Comparison of ENCODE assay signal across 8 cellular contexts in the genomic region with DNA sequence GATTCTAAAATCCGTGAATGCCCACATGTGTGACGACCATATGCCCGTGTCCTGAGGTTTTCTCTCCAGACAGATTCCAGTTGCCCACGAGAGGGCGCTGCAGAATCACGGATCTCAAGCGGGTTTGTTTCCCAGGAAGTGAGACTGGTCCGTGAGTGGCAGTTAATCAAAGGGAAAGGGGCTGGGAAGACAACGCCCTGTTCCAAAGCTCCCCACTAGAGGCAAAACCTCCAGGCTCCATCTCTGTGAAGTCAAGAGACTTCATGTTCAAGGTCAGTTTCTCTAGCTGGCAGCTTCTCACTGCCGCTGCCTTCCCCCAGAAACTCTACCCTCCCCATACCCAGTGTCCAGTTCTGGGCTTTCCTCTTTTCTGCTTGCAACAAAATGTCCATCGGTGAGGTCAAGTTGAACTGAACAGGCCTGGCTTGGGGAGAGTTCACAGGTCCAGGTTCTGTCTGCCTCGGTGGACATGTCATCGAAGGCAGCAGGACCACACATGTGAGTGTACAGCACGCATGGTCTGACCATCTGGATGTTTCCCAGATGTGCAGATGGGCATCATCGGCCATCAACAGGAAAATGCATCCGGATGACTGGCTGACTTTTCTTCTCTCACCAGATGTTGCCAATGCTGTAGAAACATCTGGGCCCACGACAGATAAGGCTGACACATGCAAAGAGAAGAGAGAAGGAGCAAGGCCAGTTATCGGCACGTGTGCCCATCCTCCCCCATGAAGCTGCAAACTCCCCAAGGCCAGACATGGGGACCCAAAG. TPM values are rescaled to one million over a fixed set of nuclear protein-coding genes. Genes with fewer than 3 reads are reported as not detected.
DNase-seq lines count a peak whose midpoint lies in the region; ATAC-seq and TF ChIP-seq lines count a peak whose summit lies in the region.

No MANE protein-coding gene starts in this region.

- H3K14ac ChIP-seq in mesenchymal stem cell (ENCODE audit: low read length in 2 of 2): no peak overlapping the region

- peaks cover 2 to 6% (median 5%) of the 10 kb centered on the region in 3 donors for H3K27me3 Mint-ChIP-seq in CD14-positive monocyte (ENCODE audit: low read depth in 3 of 3)
- H3K27me3 Mint-ChIP-seq in activated CD8-positive, alpha-beta T cell treated with anti-CD3 and anti-CD28 coated beads, Interleukin-2, amount 10 ng/mL, durations not matched to agents 7 days and 5 days (ENCODE audit: low read depth): peaks cover 2% of the 10 kb centered on the region

- peak overlapping the region; percentile 12 for H3K9ac ChIP-seq in mesenchymal stem cell (ENCODE audit: low read length)

- no peak overlapping the region for H3K4me2 ChIP-seq in mesenchymal stem cell (ENCODE audit: low read length, poor library complexity, severe bottlenecking)

- H4K91ac ChIP-seq in mesenchymal stem cell (ENCODE audit: low read length): peak overlapping the region; percentile 59

- no peaks in the 10 kb centered on the region for H3K36me3 ChIP-seq in mesenchymal stem cell (ENCODE audit: control insufficient read depth in 1 of 2, insufficient read depth in 2 of 2, low read depth in 1 of 2, low read length in 2 of 2)

- peak; percentile 88 for TF ChIP-seq CTCF in CD14-positive monocyte (IDR thresholded peaks at IDR 0.05)

- no peak overlapping the region for H2BK5ac ChIP-seq in mesenchymal stem cell (ENCODE audit: low read depth, low read length, poor library complexity, severe bottlenecking)

- H3K18ac ChIP-seq in mesenchymal stem cell (ENCODE audit: low read depth in 1 of 2, low read length in 2 of 2): no peak overlapping the region

- 50% methylated on average over 19 of the region's 19 CpGs for WGBS in mesenchymal stem cell

- H3K27me3 ChIP-seq in mesenchymal stem cell (ENCODE audit: control insufficient read depth in 1 of 2, insufficient read depth in 1 of 2, low read length in 2 of 2): peaks cover 27 to 28% of the 10 kb centered on the region in 2 experiments

- H3K4me1 ChIP-seq in mesenchymal stem cell (ENCODE audit: control insufficient read depth, insufficient read depth, low read depth, low read length): peaks cover 5% of the 10 kb centered on the region

- ATAC-seq in activated CD8-positive, alpha-beta T cell treated with anti-CD3 and anti-CD28 coated beads, Interleukin-2, amount 10 ng/mL, durations not matched to agents 7 days and 5 days: peak; percentile 53
- ATAC-seq in GM19397 (IDR thresholded peaks at IDR 0.05; ENCODE audit: unreplicated experiment): no peak

- peak overlapping the region in 1 of 2 experiments; percentile 15 for H3K4me3 ChIP-seq in mesenchymal stem cell (ENCODE audit: insufficient read depth in 1 of 2, low read depth in 1 of 2, low read length in 2 of 2)

- DNase-seq in CD14-positive monocyte (ENCODE audit: low spot score) (peak; percentile 66), HS-5 (ENCODE audit: low read depth) (peak; percentile 58), NOMO-1 treated with DMSO at 0.1 percent for 48 hours (lab: John Stamatoyannopoulos, UW; ENCODE audit: unreplicated experiment) (peak; percentile 63), mesenchymal stem cell (peak; percentile 87)
- peak; percentile 82 for DNase-seq in activated CD8-positive, alpha-beta T cell treated with anti-CD3 and anti-CD28 coated beads, Interleukin-2, amount 10 ng/mL, durations not matched to agents 7 days and 5 days
- peak; percentile 62 for DNase-seq in effector CD8-positive, alpha-beta T cell (lab: John Stamatoyannopoulos, UW)
- peak; percentile 40 to 57 for DNase-seq in stimulated activated CD8-positive, alpha-beta memory T cell treated with anti-CD3 and anti-CD28 coated beads, Interleukin-2, amount 100 ng/mL, for 48 hours (ENCODE audit: low read depth in 2 of 2)

- no peaks in the 10 kb centered on the region for H3K9me3 Mint-ChIP-seq in CD14-positive monocyte
- no peaks in the 10 kb centered on the region for H3K9me3 Mint-ChIP-seq in activated CD8-positive, alpha-beta T cell treated with anti-CD3 and anti-CD28 coated beads, Interleukin-2, amount 10 ng/mL, durations not matched to agents 7 days and 5 days (ENCODE audit: insufficient read depth)

- H3K79me1 ChIP-seq in mesenchymal stem cell (replicated peaks; ENCODE audit: low read length, poor library complexity, severe bottlenecking): no peaks in the 10 kb centered on the region

- peaks cover 6% of the 10 kb centered on the region for H3K4me1 Mint-ChIP-seq in CD14-positive monocyte
- H3K4me1 Mint-ChIP-seq in activated CD8-positive, alpha-beta T cell treated with anti-CD3 and anti-CD28 coated beads, Interleukin-2, amount 10 ng/mL, durations not matched to agents 7 days and 5 days (ENCODE audit: low read depth): peaks cover 22% of the 10 kb centered on the region

- H3K4me3 Mint-ChIP-seq in CD14-positive monocyte: peak overlapping the region; percentile 31 to 67
- no peak overlapping the region for H3K4me3 Mint-ChIP-seq in activated CD8-positive, alpha-beta T cell treated with anti-CD3 and anti-CD28 coated beads, Interleukin-2, amount 10 ng/mL, durations not matched to agents 7 days and 5 days

- intact Hi-C loops in CD14-positive monocyte (cut with micrococcal nuclease): loop anchor here in 1 of 2 donors (2.0 to 10.0 kb wide), 4 partner anchors 168 to 405 kb away; no protein-coding TSS in a partner anchor

- no peak overlapping the region for H3K27ac Mint-ChIP-seq in CD14-positive monocyte
- peak overlapping the region; percentile 13 for H3K27ac Mint-ChIP-seq in activated CD8-positive, alpha-beta T cell treated with anti-CD3 and anti-CD28 coated beads, Interleukin-2, amount 10 ng/mL, durations not matched to agents 7 days and 5 days

- no peak overlapping the region for H3K27ac ChIP-seq in mesenchymal stem cell (ENCODE audit: low read length, poor library complexity, severe bottlenecking)

- no peaks in the 10 kb centered on the region for H3K9me3 ChIP-seq in mesenchymal stem cell (ENCODE audit: control insufficient read depth, low read length)

- no peak overlapping the region for H2AK5ac ChIP-seq in mesenchymal stem cell (ENCODE audit: low read length, severe bottlenecking)

- CTCF ChIA-PET in activated CD8-positive, alpha-beta T cell treated with anti-CD3 and anti-CD28 coated beads, Interleukin-2, amount 10 ng/mL, durations not matched to agents 7 days and 5 days (lab: Charles Lee): interaction anchor here (0.7 to 3.2 kb wide), 30 partner anchors 8 to 410 kb away, joined by 3 to 29 read pairs (median 4); partner anchors contain the start of gene GLCE

- peak overlapping the region; percentile 44 for H2BK15ac ChIP-seq in mesenchymal stem cell (ENCODE audit: low read depth, poor library complexity, severe bottlenecking)

- no peak overlapping the region for H2BK12ac ChIP-seq in mesenchymal stem cell (ENCODE audit: low read length in 2 of 2)

- no peaks in the 10 kb centered on the region for H3K36me3 Mint-ChIP-seq in CD14-positive monocyte
- H3K36me3 Mint-ChIP-seq in activated CD8-positive, alpha-beta T cell treated with anti-CD3 and anti-CD28 coated beads, Interleukin-2, amount 10 ng/mL, durations not matched to agents 7 days and 5 days (ENCODE audit: low read depth): no peaks in the 10 kb centered on the region

- H2AFZ ChIP-seq in mesenchymal stem cell (ENCODE audit: low read depth, low read length): no peak overlapping the region

- H3K23ac ChIP-seq in mesenchymal stem cell (ENCODE audit: low read length in 2 of 2): no peak overlapping the region

- POLR2A ChIA-PET in activated CD8-positive, alpha-beta T cell treated with anti-CD3 and anti-CD28 coated beads, Interleukin-2, amount 10 ng/mL, durations not matched to agents 7 days and 5 days (lab: Charles Lee): no interaction called here

- H2BK120ac ChIP-seq in mesenchymal stem cell (ENCODE audit: low read depth, low read length): no peak overlapping the region

- H3K4ac ChIP-seq in mesenchymal stem cell (ENCODE audit: low read depth in 1 of 2, low read length in 2 of 2): no peak overlapping the region

- peak overlapping the region; percentile 29 for H4K8ac ChIP-seq in mesenchymal stem cell (ENCODE audit: low read length)

RNA-seq across cellular contexts. Expression of gene NOX5, which starts 44.9 kb away (rescaled TPM):
- not detected for polyA plus RNA-seq in CD14-positive monocyte
- total RNA-seq in activated CD8-positive, alpha-beta T cell treated with anti-CD3 and anti-CD28 coated beads, Interleukin-2, amount 10 ng/mL, durations not matched to agents 7 days and 5 days: not detected
- polyA plus RNA-seq in mesenchymal stem cell (2013, experiment 1 of 2): 0.04 TPM
- 0.03 TPM for polyA plus RNA-seq in mesenchymal stem cell (2013, experiment 2 of 2)
